ENCODE assay signal across 25 cellular contexts in the genomic region with DNA sequence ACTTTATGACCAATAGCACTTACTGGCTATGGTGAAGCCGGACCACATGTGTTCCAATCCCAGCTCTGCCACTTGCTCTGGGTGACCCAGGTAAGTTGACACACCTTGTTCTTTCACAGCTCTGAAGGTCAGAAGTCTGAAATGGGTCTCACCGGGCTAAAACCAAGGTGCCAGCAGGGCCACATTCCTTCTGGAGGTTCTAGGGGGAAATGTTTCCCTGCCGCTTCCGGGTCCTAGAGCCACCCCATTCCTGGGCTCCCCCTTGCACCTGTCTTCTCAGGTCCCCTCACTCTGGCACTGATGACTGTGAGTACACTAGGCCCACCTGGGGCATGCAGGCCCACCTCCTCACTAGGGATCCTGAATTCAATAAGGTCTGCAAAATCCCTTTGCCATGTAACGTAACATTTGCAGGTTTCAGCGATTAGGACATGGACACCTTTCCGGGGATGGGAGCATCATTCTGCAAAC. TPM values are rescaled to one million over a fixed set of nuclear protein-coding genes. Genes with fewer than 3 reads are reported as not detected.
DNase-seq lines count a peak whose midpoint lies in the region; ATAC-seq and TF ChIP-seq lines count a peak whose summit lies in the region.
"Had no signal": no experiment of that assay in that cellular context is flagged by ENCODE, and none has a peak within 500 bp of the region (broad histone marks: within the 10 kb centered on the region; RNA-seq: fewer than 3 reads in every experiment).

No MANE protein-coding gene starts in this region.

- H3K27me3 ChIP-seq in gastrocnemius medialis, result no peaks in the 10 kb centered on the region
- H3K27me3 ChIP-seq: ascending aorta, foreskin keratinocyte, tibial nerve had no signal

- POLR2A ChIA-PET in activated CD8-positive, alpha-beta T cell treated with anti-CD3 and anti-CD28 coated beads for 36 hours (lab: Charles Lee), result no interaction called here
- POLR2A ChIA-PET in activated CD8-positive, alpha-beta T cell treated with anti-CD3 and anti-CD28 coated beads, Interleukin-2, amount 10 ng/mL, durations not matched to agents 7 days and 5 days (lab: Charles Lee), result no interaction called here
- POLR2A ChIA-PET in T-cell (lab: Charles Lee), result no interaction called here

- no peak overlapping the region for H3K4me3 Mint-ChIP-seq in activated CD8-positive, alpha-beta T cell treated with anti-CD3 and anti-CD28 coated beads for 36 hours
- no peak overlapping the region for H3K4me3 Mint-ChIP-seq in activated CD8-positive, alpha-beta T cell treated with anti-CD3 and anti-CD28 coated beads, Interleukin-2, amount 10 ng/mL, durations not matched to agents 7 days and 5 days
- H3K4me3 Mint-ChIP-seq in T-cell (peak overlapping the region in 2 of 3 donors; percentile 57 to 65), immature natural killer cell (peak overlapping the region in 3 of 5 donors; percentile 29 to 66 (median 63))

- H3K27ac Mint-ChIP-seq in activated CD8-positive, alpha-beta T cell treated with anti-CD3 and anti-CD28 coated beads for 36 hours, result peak overlapping the region; percentile 20
- no peak overlapping the region for H3K27ac Mint-ChIP-seq in activated CD8-positive, alpha-beta T cell treated with anti-CD3 and anti-CD28 coated beads, Interleukin-2, amount 10 ng/mL, durations not matched to agents 7 days and 5 days
- no peak overlapping the region for H3K27ac Mint-ChIP-seq in T-cell
- no peak overlapping the region for H3K27ac Mint-ChIP-seq in immature natural killer cell

- H3K4me1 ChIP-seq in gastrocnemius medialis, result peaks cover 75 to 85% of the 10 kb centered on the region in 2 donors

- peaks cover 8% of the 10 kb centered on the region for H3K36me3 Mint-ChIP-seq in activated CD8-positive, alpha-beta T cell treated with anti-CD3 and anti-CD28 coated beads for 36 hours (ENCODE audit: low read depth)
- H3K36me3 Mint-ChIP-seq in activated CD8-positive, alpha-beta T cell treated with anti-CD3 and anti-CD28 coated beads, Interleukin-2, amount 10 ng/mL, durations not matched to agents 7 days and 5 days (ENCODE audit: low read depth), result peaks cover 10% of the 10 kb centered on the region
- H3K36me3 Mint-ChIP-seq in T-cell (no peaks in the 10 kb centered on the region), immature natural killer cell (no peaks in the 10 kb centered on the region)

- H3K27ac ChIP-seq in gastrocnemius medialis, result peak overlapping the region; percentile 50 to 66 (median 63)
- H3K27ac ChIP-seq: 22Rv1, ascending aorta, foreskin keratinocyte had no signal

- no peak for DNase-seq in activated CD8-positive, alpha-beta T cell treated with anti-CD3 and anti-CD28 coated beads for 36 hours
- DNase-seq in activated CD8-positive, alpha-beta T cell treated with anti-CD3 and anti-CD28 coated beads, Interleukin-2, amount 10 ng/mL, durations not matched to agents 7 days and 5 days, result no peak
- DNase-seq in T-cell (no peak), immature natural killer cell (no peak), gastrocnemius medialis (no peak), DMS 273 (lab: John Stamatoyannopoulos, UW; ENCODE audit: unreplicated experiment) (no peak), HPDE6-E6E7 (ENCODE audit: extremely low spot score) (no peak), NCI-H2196 treated with DMSO at 0.1 percent for 48 hours (lab: John Stamatoyannopoulos, UW; ENCODE audit: unreplicated experiment) (no peak)
- DNase-seq: activated CD4-positive, alpha-beta memory T cell treated with anti-CD3 and anti-CD28 coated beads for 36 hours; activated CD4-positive, CD25-positive, alpha-beta regulatory T cell; activated naive CD4-positive, alpha-beta T cell treated with anti-CD3 and anti-CD28 coated beads, Interleukin-2, amount 50 U/mL, for 16 hours; activated T-cell treated with anti-CD3 and anti-CD28 coated beads, Interleukin-2, amount 50 U/mL, for 1 hour; central memory CD4-positive, alpha-beta T cell; foreskin keratinocyte; hippocampal formation; NCI-H1417; NCI-H2107; NCI-H524; nucleus accumbens; stimulated activated CD4-positive, alpha-beta T cell treated with anti-CD3 and anti-CD28 coated beads, Interleukin-12 subunit alpha, Interleukin-12 subunit beta, amount 100 ng/mL, for 4 hours; stimulated activated CD4-positive, alpha-beta T cell treated with anti-CD3 and anti-CD28 coated beads, Interleukin-4, amount 100 ng/mL, for 4 hours; stimulated activated naive CD8-positive, alpha-beta T cell treated with anti-CD3 and anti-CD28 coated beads, Interleukin-15, amount 100 ng/mL, for 72 hours had no signal

- CTCF ChIA-PET in activated CD8-positive, alpha-beta T cell treated with anti-CD3 and anti-CD28 coated beads for 36 hours (lab: Charles Lee), result interaction anchor here (8.5 kb wide), 1 partner anchor 16 kb away, joined by 72 read pairs; no protein-coding TSS in a partner anchor
- CTCF ChIA-PET in activated CD8-positive, alpha-beta T cell treated with anti-CD3 and anti-CD28 coated beads, Interleukin-2, amount 10 ng/mL, durations not matched to agents 7 days and 5 days (lab: Charles Lee), result interaction anchor here (7.9 kb wide), 1 partner anchor 16 kb away, joined by 66 read pairs; no protein-coding TSS in a partner anchor
- CTCF ChIA-PET in T-cell (lab: Charles Lee), result no interaction called here

- H3K9me3 Mint-ChIP-seq in activated CD8-positive, alpha-beta T cell treated with anti-CD3 and anti-CD28 coated beads for 36 hours, result no peaks in the 10 kb centered on the region
- no peaks in the 10 kb centered on the region for H3K9me3 Mint-ChIP-seq in activated CD8-positive, alpha-beta T cell treated with anti-CD3 and anti-CD28 coated beads, Interleukin-2, amount 10 ng/mL, durations not matched to agents 7 days and 5 days (ENCODE audit: insufficient read depth)
- H3K9me3 Mint-ChIP-seq in T-cell (no peaks in the 10 kb centered on the region), immature natural killer cell (no peaks in the 10 kb centered on the region)
- H3K9me3 Mint-ChIP-seq: activated CD4-positive, alpha-beta memory T cell treated with anti-CD3 and anti-CD28 coated beads for 36 hours; stimulated activated naive CD8-positive, alpha-beta T cell treated with anti-CD3 and anti-CD28 coated beads, Interleukin-15, amount 100 ng/mL, for 72 hours had no signal

- in situ Hi-C loops in gastrocnemius medialis (cut with MboI; ENCODE audit: low sequenced_read_pairs in 4 of 4), result loop anchor here in 1 of 4 donors (10.0 to 25.0 kb wide), 2 partner anchors 48 to 135 kb away; a partner anchor contains a TSS

- no peaks in the 10 kb centered on the region for H3K9me3 ChIP-seq in gastrocnemius medialis
- H3K9me3 ChIP-seq: ascending aorta, tibial nerve had no signal

- TF ChIP-seq CTCF in activated CD8-positive, alpha-beta T cell treated with anti-CD3 and anti-CD28 coated beads for 36 hours (IDR thresholded peaks at IDR 0.05), result no peak
- no peak for TF ChIP-seq CTCF in gastrocnemius medialis (IDR thresholded peaks at IDR 0.05 in 4 of 5, conservative IDR thresholded peaks at IDR 0.05 in 1 of 5)

- H3K4me1 Mint-ChIP-seq in activated CD8-positive, alpha-beta T cell treated with anti-CD3 and anti-CD28 coated beads for 36 hours (ENCODE audit: low read depth), result peaks cover 86% of the 10 kb centered on the region
- peaks cover 81% of the 10 kb centered on the region for H3K4me1 Mint-ChIP-seq in activated CD8-positive, alpha-beta T cell treated with anti-CD3 and anti-CD28 coated beads, Interleukin-2, amount 10 ng/mL, durations not matched to agents 7 days and 5 days (ENCODE audit: low read depth)
- H3K4me1 Mint-ChIP-seq in T-cell (peaks cover 88 to 90% (median 90%) of the 10 kb centered on the region in 3 donors), immature natural killer cell (peaks cover 86 to 93% of the 10 kb centered on the region in 2 donors)

- ATAC-seq in activated CD8-positive, alpha-beta T cell treated with anti-CD3 and anti-CD28 coated beads for 36 hours, result no peak
- no peak for ATAC-seq in activated CD8-positive, alpha-beta T cell treated with anti-CD3 and anti-CD28 coated beads, Interleukin-2, amount 10 ng/mL, durations not matched to agents 7 days and 5 days
- ATAC-seq in T-cell (replicated peaks in 1 of 4) (no peak), gastrocnemius medialis (no peak)

- TF ChIP-seq POLR2A in gastrocnemius medialis (IDR thresholded peaks at IDR 0.05), result no peak

- intact Hi-C loops in activated CD8-positive, alpha-beta T cell treated with anti-CD3 and anti-CD28 coated beads for 36 hours (cut with micrococcal nuclease), result no loop called here
- intact Hi-C loops in gastrocnemius medialis (cut with DNase I; ENCODE audit: low total_unique reads), result no loop called here

- H3K36me3 ChIP-seq in gastrocnemius medialis, result no peaks in the 10 kb centered on the region
- H3K36me3 ChIP-seq: ascending aorta, tibial nerve had no signal

- no peak overlapping the region for H3K4me3 ChIP-seq in gastrocnemius medialis
- H3K4me3 ChIP-seq: ascending aorta, tibial nerve had no signal

- no peaks in the 10 kb centered on the region for H3K27me3 Mint-ChIP-seq in activated CD8-positive, alpha-beta T cell treated with anti-CD3 and anti-CD28 coated beads for 36 hours
- no peaks in the 10 kb centered on the region for H3K27me3 Mint-ChIP-seq in activated CD8-positive, alpha-beta T cell treated with anti-CD3 and anti-CD28 coated beads, Interleukin-2, amount 10 ng/mL, durations not matched to agents 7 days and 5 days (ENCODE audit: low read depth)
- H3K27me3 Mint-ChIP-seq in T-cell (no peaks in the 10 kb centered on the region), immature natural killer cell (ENCODE audit: low read depth in 3 of 3) (peaks cover 0 to 13% (median 4%) of the 10 kb centered on the region in 3 donors)
- H3K27me3 Mint-ChIP-seq: activated CD4-positive, alpha-beta memory T cell treated with anti-CD3 and anti-CD28 coated beads for 36 hours; stimulated activated naive CD8-positive, alpha-beta T cell treated with anti-CD3 and anti-CD28 coated beads, Interleukin-15, amount 100 ng/mL, for 72 hours had no signal

RNA-seq across cellular contexts. Expression of a gene that starts 11.4 kb away (rescaled TPM):
- total RNA-seq in activated CD8-positive, alpha-beta T cell treated with anti-CD3 and anti-CD28 coated beads for 36 hours, result 100 to 1,000 TPM; 155 to 163 TPM
- 100 to 1,000 TPM; 134 to 144 TPM for total RNA-seq in activated CD8-positive, alpha-beta T cell treated with anti-CD3 and anti-CD28 coated beads, Interleukin-2, amount 10 ng/mL, durations not matched to agents 7 days and 5 days
- total RNA-seq in T-cell (100 to 1,000 TPM; 159 to 261 (median 169) TPM), gastrocnemius medialis (10 to 100 TPM; 79.7 to 99.2 (median 85.6) TPM)
- polyA plus RNA-seq in immature natural killer cell, result 10 to 100 TPM in 2 of 3 donors, 1 to 10 TPM in 1; 4.4 to 11.9 (median 10.2) TPM

Comparison
In these comparisons a context has a peak if more than half of its experiments do, and no peak if none do; other contexts are left out.
1. H3K4me3 Mint-ChIP-seq: peak in T-cell (2 of 3) and immature natural killer cell (3 of 5); none in activated CD8-positive, alpha-beta T cell treated with anti-CD3 and anti-CD28 coated beads for 36 hours (single experiment) and activated CD8-positive, alpha-beta T cell treated with anti-CD3 and anti-CD28 coated beads, Interleukin-2, amount 10 ng/mL, durations not matched to agents 7 days and 5 days (single experiment).
2. CTCF ChIA-PET loops: an anchor here in activated CD8-positive, alpha-beta T cell treated with anti-CD3 and anti-CD28 coated beads for 36 hours (8.5 kb wide) and activated CD8-positive, alpha-beta T cell treated with anti-CD3 and anti-CD28 coated beads, Interleukin-2, amount 10 ng/mL, durations not matched to agents 7 days and 5 days (7.9 kb wide); none called in T-cell.